8 cellular contexts compared by ENCODE assay signal in genomic region chr19:34403784-34404108, GRCh38. TPM values are rescaled to one million over a fixed set of nuclear protein-coding genes. Genes with fewer than 3 reads are reported as not detected.
A peak's percentile ranks its signal among the peaks of the same experiment; 100 is the strongest.
DNase-seq lines count a peak whose midpoint lies in the region; ATAC-seq and TF ChIP-seq lines count a peak whose summit lies in the region.

No MANE protein-coding gene starts in this region.

- H3K4me3 ChIP-seq in NB4 (ENCODE audit: low read depth, low read length) (peak overlapping the region; percentile 77), esophagus squamous epithelium (peak overlapping the region; percentile 90 to 98 (median 94)), skeletal muscle satellite cell (ENCODE audit: low read length) (peak overlapping the region; percentile 91)

- no peaks in the 10 kb centered on the region for H3K27me3 ChIP-seq in esophagus squamous epithelium
- no peaks in the 10 kb centered on the region for H3K27me3 ChIP-seq in skeletal muscle satellite cell (ENCODE audit: control insufficient read depth, insufficient read depth, low read length)

- H3K4me2 ChIP-seq in skeletal muscle satellite cell (ENCODE audit: low read length): peak overlapping the region; percentile 82

- TF ChIP-seq CTCF in NB4 (IDR thresholded peaks at IDR 0.05; ENCODE audit: low read depth, low read length) (no peak), esophagus squamous epithelium (IDR thresholded peaks at IDR 0.05) (peak in 1 of 6 experiments; percentile 1)

- H3K27ac ChIP-seq in esophagus squamous epithelium: peak overlapping the region in 3 of 4 donors; percentile 63 to 83 (median 75)

- H3K36me3 ChIP-seq in esophagus squamous epithelium: peaks cover 17 to 31% (median 21%) of the 10 kb centered on the region in 3 donors
- peaks cover 19% of the 10 kb centered on the region for H3K36me3 ChIP-seq in skeletal muscle satellite cell (ENCODE audit: insufficient read depth, low read length)

- DNase-seq in NB4 (ENCODE audit: low read depth) (no peak), esophagus squamous epithelium (lab: John Stamatoyannopoulos, UW) (no peak), DMS79 (lab: John Stamatoyannopoulos, UW) (no peak), Kasumi-1 (lab: John Stamatoyannopoulos, UW) (no peak), posterior vena cava (ENCODE audit: low spot score) (no peak), kidney tubule cell (ENCODE audit: low spot score) (no peak)

- intact Hi-C loops in esophagus squamous epithelium (cut with DNase I): no loop called here
- intact Hi-C loops in posterior vena cava (cut with DNase I): no loop called here

- H3K4me1 ChIP-seq in esophagus squamous epithelium (peaks cover 0 to 33% (median 6%) of the 10 kb centered on the region in 3 donors), skeletal muscle satellite cell (ENCODE audit: control insufficient read depth, insufficient read depth, low read length) (no peaks in the 10 kb centered on the region)

- TF ChIP-seq POLR2A in NB4 (IDR thresholded peaks at IDR 0.05; ENCODE audit: extremely low read depth, insufficient read length): no peak
- no peak for TF ChIP-seq POLR2A in esophagus squamous epithelium (IDR thresholded peaks at IDR 0.05)

- ATAC-seq in GM21381 (IDR thresholded peaks at IDR 0.05; ENCODE audit: unreplicated experiment): peak; percentile 3

- 22 to 23% methylated on average over 6 of the region's 6 CpGs for WGBS in esophagus squamous epithelium, 2 donors

- H3K9me3 ChIP-seq in esophagus squamous epithelium: no peaks in the 10 kb centered on the region
- no peaks in the 10 kb centered on the region for H3K9me3 ChIP-seq in skeletal muscle satellite cell (replicated peaks; ENCODE audit: low read length)

- peak overlapping the region; percentile 83 for H3K9ac ChIP-seq in skeletal muscle satellite cell (ENCODE audit: low read depth, low read length)

RNA-seq across cellular contexts. Expression of gene PDCD2L, which starts 0.5 kb away (rescaled TPM):
- total RNA-seq in esophagus squamous epithelium: 10 to 100 TPM in 1 of 4 donors, 1 to 10 TPM in 3; 7.9 to 15.1 (median 9.1) TPM
- total RNA-seq in skeletal muscle satellite cell (2012; rRNA removed): 17.7 and 18.6 TPM in 2 replicates
- total RNA-seq in posterior vena cava: 1 to 10 TPM; 4.6 to 6.5 TPM

RNA-seq across cellular contexts. Expression of gene UBA2, which starts 24.4 kb away (rescaled TPM):
- total RNA-seq in esophagus squamous epithelium (100 to 1,000 TPM in 1 of 4 donors, 10 to 100 TPM in 3; 35.5 to 116 (median 82.1) TPM), posterior vena cava (10 to 100 TPM; 70.8 to 81.8 TPM)
- total RNA-seq in skeletal muscle satellite cell (2012; rRNA removed): 72.7 and 83.9 TPM in 2 replicates

RNA-seq across cellular contexts. Expression of gene GPI, which starts 38.8 kb away (rescaled TPM):
- total RNA-seq in esophagus squamous epithelium: 100 to 1,000 TPM in 3 of 4 donors, 10 to 100 TPM in 1; 99.9 to 336 (median 265) TPM
- total RNA-seq in skeletal muscle satellite cell (2012; rRNA removed): 249 and 305 TPM in 2 replicates
- 100 to 1,000 TPM; 176 to 206 TPM for total RNA-seq in posterior vena cava
